8 cellular contexts compared by ENCODE assay signal in the genomic region with DNA sequence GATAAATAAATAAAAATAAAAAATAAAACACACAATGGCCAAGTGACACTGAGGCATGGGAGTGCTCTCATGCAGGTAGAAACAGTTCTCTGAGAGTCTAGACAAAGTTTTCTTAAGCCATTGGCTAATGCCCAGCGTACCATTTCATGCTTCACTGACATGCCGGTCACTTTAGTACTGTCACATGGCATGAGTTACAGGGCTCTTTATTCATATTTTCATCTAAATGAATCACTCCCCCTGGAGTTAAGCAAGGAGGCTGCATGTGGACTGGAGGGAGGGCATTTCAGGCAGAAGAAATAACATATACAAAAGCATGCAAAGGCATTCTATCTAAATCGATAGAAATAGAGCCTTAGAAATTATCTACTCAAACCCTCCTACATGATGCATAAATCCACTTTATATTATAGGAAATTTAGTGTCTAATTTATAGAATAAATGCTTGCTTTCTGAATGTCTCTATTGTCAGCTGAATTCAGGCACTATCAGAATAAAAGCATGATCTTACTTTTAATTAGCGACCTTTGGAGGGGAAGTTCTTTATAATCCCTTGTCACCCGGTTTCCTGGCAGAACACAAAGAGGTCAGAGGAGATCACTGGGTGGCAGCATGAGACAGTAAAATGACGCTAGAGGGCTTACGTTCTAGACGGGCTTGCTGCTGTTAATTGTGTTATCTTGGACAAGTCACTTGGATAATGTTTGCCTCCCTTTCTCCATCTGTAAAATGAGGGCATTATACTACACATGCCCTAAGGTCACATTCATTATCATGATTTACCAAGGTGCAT. TPM values are rescaled to one million over a fixed set of nuclear protein-coding genes. Genes with fewer than 3 reads are reported as not detected.
DNase-seq lines count a peak whose midpoint lies in the region; ATAC-seq and TF ChIP-seq lines count a peak whose summit lies in the region.

No MANE protein-coding gene starts in this region.

- H3K9me3 Mint-ChIP-seq in neural crest cell = no peaks in the 10 kb centered on the region
- H3K9me3 Mint-ChIP-seq in activated T-cell treated with anti-CD3 and anti-CD28 coated beads, Interleukin-2, amount 50 U/mL, for 72 hours = no peaks in the 10 kb centered on the region

- H3K27ac Mint-ChIP-seq in neural crest cell (ENCODE audit: unreplicated experiment) = no peak overlapping the region
- no peak overlapping the region for H3K27ac Mint-ChIP-seq in activated T-cell treated with anti-CD3 and anti-CD28 coated beads, Interleukin-2, amount 50 U/mL, for 72 hours

- no peak overlapping the region for H3K4me3 Mint-ChIP-seq in neural crest cell
- H3K4me3 Mint-ChIP-seq in activated T-cell treated with anti-CD3 and anti-CD28 coated beads, Interleukin-2, amount 50 U/mL, for 72 hours = no peak overlapping the region

- H3K27me3 Mint-ChIP-seq in neural crest cell (ENCODE audit: low read depth) = no peaks in the 10 kb centered on the region
- H3K27me3 Mint-ChIP-seq in activated T-cell treated with anti-CD3 and anti-CD28 coated beads, Interleukin-2, amount 50 U/mL, for 72 hours (ENCODE audit: low read depth) = no peaks in the 10 kb centered on the region

- no peak for ATAC-seq in activated T-cell treated with anti-CD3 and anti-CD28 coated beads, Interleukin-2, amount 50 U/mL, for 72 hours (replicated peaks in 1 of 2)
- ATAC-seq in HG03439 (IDR thresholded peaks at IDR 0.05; ENCODE audit: unreplicated experiment) (no peak), GM21619 (IDR thresholded peaks at IDR 0.05; ENCODE audit: unreplicated experiment) (no peak)

- no peaks in the 10 kb centered on the region for H3K36me3 Mint-ChIP-seq in neural crest cell (ENCODE audit: low read depth)
- no peaks in the 10 kb centered on the region for H3K36me3 Mint-ChIP-seq in activated T-cell treated with anti-CD3 and anti-CD28 coated beads, Interleukin-2, amount 50 U/mL, for 72 hours (ENCODE audit: insufficient read depth in 2 of 2)

- H3K4me1 Mint-ChIP-seq in neural crest cell = peaks cover 22% of the 10 kb centered on the region
- H3K4me1 Mint-ChIP-seq in activated T-cell treated with anti-CD3 and anti-CD28 coated beads, Interleukin-2, amount 50 U/mL, for 72 hours (ENCODE audit: low read depth) = no peaks in the 10 kb centered on the region

- DNase-seq in DMS 273 (lab: John Stamatoyannopoulos, UW; ENCODE audit: unreplicated experiment) (peak; percentile 40), DMS 273 treated with DMSO at 0.1 percent for 48 hours (lab: John Stamatoyannopoulos, UW) (no peak), NCI-H146 (lab: John Stamatoyannopoulos, UW) (peak; percentile 58), cardiac fibroblast (ENCODE audit: low read depth in 2 of 2) (peak; percentile 17 to 46), neural crest cell (ENCODE audit: low read depth, low spot score) (no peak)
- no peak for DNase-seq in activated T-cell treated with anti-CD3 and anti-CD28 coated beads, Interleukin-2, amount 50 U/mL, for 72 hours

- TF ChIP-seq CTCF in cardiac fibroblast (IDR thresholded peaks at IDR 0.05; ENCODE audit: low read depth, low read length) = peak; percentile 38
- TF ChIP-seq CTCF in neural crest cell (conservative IDR thresholded peaks at IDR 0.05) = peak; percentile 22

- no peak overlapping the region for H3K4me3 ChIP-seq in cardiac fibroblast (replicated peaks in 1 of 2; ENCODE audit: low read depth in 2 of 2, low read length in 2 of 2)

RNA-seq across cellular contexts. Expression of a gene that starts 17.5 kb away (rescaled TPM):
- 43.1 and 44.9 TPM in 2 replicates for total RNA-seq in neural crest cell
- 10 to 100 TPM; 51.2 to 55.6 TPM for total RNA-seq in activated T-cell treated with anti-CD3 and anti-CD28 coated beads, Interleukin-2, amount 50 U/mL, for 72 hours

RNA-seq across cellular contexts. Expression of a gene that starts 40.8 kb away (rescaled TPM):
- total RNA-seq in neural crest cell = 48.2 and 49.0 TPM in 2 replicates
- 10 to 100 TPM; 48.9 to 57.9 TPM for total RNA-seq in activated T-cell treated with anti-CD3 and anti-CD28 coated beads, Interleukin-2, amount 50 U/mL, for 72 hours

Comparison
In these comparisons a context has a peak if more than half of its experiments do, and no peak if none do; other contexts are left out.
1. DNase-seq: peak in DMS 273 (single experiment), NCI-H146 (single experiment) and cardiac fibroblast (2 of 2); none in DMS 273 treated with DMSO at 0.1 percent for 48 hours (single experiment), neural crest cell (single experiment) and activated T-cell treated with anti-CD3 and anti-CD28 coated beads, Interleukin-2, amount 50 U/mL, for 72 hours (0 of 2).